ENCODE assay signal across 10 cellular contexts in the genomic region with DNA sequence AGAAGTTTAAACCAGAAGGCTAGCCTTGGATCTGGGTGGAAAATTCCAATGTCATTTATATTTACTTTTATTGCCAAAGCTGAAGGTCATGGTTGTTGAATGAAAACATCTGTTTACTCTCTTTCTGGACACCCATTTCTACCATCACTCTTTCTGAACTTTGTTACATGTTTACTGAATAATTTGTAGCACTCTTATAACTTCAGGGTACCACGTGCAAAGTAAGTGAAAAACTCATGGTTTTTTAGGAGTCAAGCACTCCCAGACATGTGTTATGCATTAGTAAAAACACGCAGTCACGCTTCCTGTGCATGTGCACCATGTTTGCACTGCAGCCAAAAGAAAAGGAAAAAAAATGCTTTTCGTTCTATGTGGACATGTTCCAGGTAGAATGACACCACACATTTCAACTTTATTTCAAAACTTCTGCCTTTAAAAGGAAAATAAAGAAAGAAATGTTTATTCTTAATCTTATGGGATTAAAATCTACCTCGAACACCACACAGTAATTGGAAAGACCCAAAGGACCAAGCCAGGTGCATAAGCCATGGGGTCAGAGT. TPM values are rescaled to one million over a fixed set of nuclear protein-coding genes. Genes with fewer than 3 reads are reported as not detected.
DNase-seq lines count a peak whose midpoint lies in the region; ATAC-seq and TF ChIP-seq lines count a peak whose summit lies in the region.
"Had no signal": no experiment of that assay in that cellular context is flagged by ENCODE, and none has a peak within 500 bp of the region (broad histone marks: within the 10 kb centered on the region; RNA-seq: fewer than 3 reads in every experiment).

No MANE protein-coding gene starts in this region.

- DNase-seq in SK-N-MC (ENCODE audit: low read depth, low spot score) (peak; percentile 24), fibroblast of mammary gland (ENCODE audit: low read depth) (peak; percentile 98), uterus (peak; percentile 77 to 84), NCI-H1092 treated with DMSO at 0.1 percent for 48 hours (lab: John Stamatoyannopoulos, UW) (no peak)
- DNase-seq in activated T-cell treated with anti-CD3 and anti-CD28 coated beads, Interleukin-2, amount 50 U/mL, for 1 hour, result no peak

- H3K27me3 ChIP-seq in mucosa of rectum (ENCODE audit: control insufficient read depth in 2 of 2, insufficient read depth in 2 of 2, low read length in 2 of 2), result no peaks in the 10 kb centered on the region
- H3K27me3 ChIP-seq in uterus, result no peaks in the 10 kb centered on the region

- no peaks in the 10 kb centered on the region for H3K9me3 ChIP-seq in SK-N-MC (ENCODE audit: low read depth, low read length)
- no peaks in the 10 kb centered on the region for H3K9me3 ChIP-seq in mucosa of rectum (ENCODE audit: control insufficient read depth in 2 of 2, low read length in 2 of 2)
- no peaks in the 10 kb centered on the region for H3K9me3 ChIP-seq in uterus

- H3K36me3 ChIP-seq in SK-N-MC (ENCODE audit: insufficient read depth, low read length), result no peaks in the 10 kb centered on the region
- H3K36me3 ChIP-seq in mucosa of rectum (ENCODE audit: control insufficient read depth in 2 of 2, insufficient read depth in 2 of 2, low read length in 2 of 2), result no peaks in the 10 kb centered on the region
- no peaks in the 10 kb centered on the region for H3K36me3 ChIP-seq in uterus

- TF ChIP-seq CTCF in fibroblast of mammary gland (conservative IDR thresholded peaks at IDR 0.05; ENCODE audit: control insufficient read depth, insufficient read depth, low read depth, low read length), result no peak
- TF ChIP-seq CTCF in uterus (IDR thresholded peaks at IDR 0.05), result no peak

- no peak overlapping the region for H3K9ac ChIP-seq in SK-N-MC (ENCODE audit: insufficient read length)
- H3K9ac ChIP-seq in mucosa of rectum (ENCODE audit: low read depth in 1 of 2, low read length in 2 of 2), result no peak overlapping the region

- peak overlapping the region; percentile 26; the same call in 1 of the 2 replicates for H3K4me3 ChIP-seq in SK-N-MC
- no peak overlapping the region for H3K4me3 ChIP-seq in fibroblast of mammary gland (ENCODE audit: control insufficient read depth, low read depth, low read length)
- no peak overlapping the region for H3K4me3 ChIP-seq in mucosa of rectum (ENCODE audit: low read length in 2 of 2)
- H3K4me3 ChIP-seq in uterus, result no peak overlapping the region

- intact Hi-C loops in uterus (cut with DNase I; ENCODE audit: low total_unique reads), result no loop called here

- H3K4me1 ChIP-seq in mucosa of rectum (ENCODE audit: control insufficient read depth in 2 of 2, insufficient read depth in 2 of 2, low read length in 2 of 2), result peaks cover 4 to 9% of the 10 kb centered on the region in 2 donors
- peaks cover 0 to 2% of the 10 kb centered on the region in 2 donors for H3K4me1 ChIP-seq in uterus

- H3K27ac ChIP-seq in SK-N-MC, result peak overlapping the region; percentile 79
- H3K27ac ChIP-seq in mucosa of rectum (ENCODE audit: low read depth in 2 of 2, low read length in 2 of 2), result peak overlapping the region; percentile 46 to 71
- H3K27ac ChIP-seq in uterus, result peak overlapping the region; percentile 92 to 93

- no peak for ATAC-seq in HG03097 (IDR thresholded peaks at IDR 0.05; ENCODE audit: low FRiP score, unreplicated experiment)
- ATAC-seq: activated T-helper 17 cell treated with anti-CD3 and anti-CD28 coated beads, Interleukin-2, amount 50 U/mL, for 72 hours; WTC11 had no signal

- no peak for TF ChIP-seq POLR2A in uterus (IDR thresholded peaks at IDR 0.05)

RNA-seq across cellular contexts. Expression of a gene that starts 31.4 kb away (rescaled TPM):
- total RNA-seq in uterus, result 1 to 10 TPM in 3 of 4 donors, under 1 TPM in 1; 0.29 to 4.7 (median 2.3) TPM
- total RNA-seq: activated T-helper 17 cell treated with anti-CD3 and anti-CD28 coated beads, Interleukin-2, amount 50 U/mL, for 72 hours; pulmonary artery endothelial cell had no signal

RNA-seq across cellular contexts. Expression of a gene that starts 51.2 kb away (rescaled TPM):
- not detected for total RNA-seq in uterus
- total RNA-seq: activated T-helper 17 cell treated with anti-CD3 and anti-CD28 coated beads, Interleukin-2, amount 50 U/mL, for 72 hours; pulmonary artery endothelial cell; WTC11 had no signal

Comparison
In these comparisons a context has a peak if more than half of its experiments do, and no peak if none do; other contexts are left out.
1. DNase-seq: peak in SK-N-MC (single experiment), fibroblast of mammary gland (single experiment) and uterus (2 of 2); none in activated T-cell treated with anti-CD3 and anti-CD28 coated beads, Interleukin-2, amount 50 U/mL, for 1 hour (single experiment) and NCI-H1092 treated with DMSO at 0.1 percent for 48 hours (single experiment).
2. Peak in every context shown above with its lines, with median percentiles within 50 percentile points of each other: H3K27ac ChIP-seq.